ENCODE assay signal across 8 cellular contexts in genomic region chr22:36644333-36644757, GRCh38. TPM values are rescaled to one million over a fixed set of nuclear protein-coding genes. Genes with fewer than 3 reads are reported as not detected.
A peak's percentile ranks its signal among the peaks of the same experiment; 100 is the strongest.
DNase-seq lines count a peak whose midpoint lies in the region; ATAC-seq and TF ChIP-seq lines count a peak whose summit lies in the region.
"Had no signal": no experiment of that assay in that cellular context is flagged by ENCODE, and none has a peak within 500 bp of the region (broad histone marks: within the 10 kb centered on the region; RNA-seq: fewer than 3 reads in every experiment).

No MANE protein-coding gene starts in this region.

- TF ChIP-seq CTCF in choroid plexus epithelial cell (conservative IDR thresholded peaks at IDR 0.05; ENCODE audit: low read depth, low read length) = no peak
- no peak for TF ChIP-seq CTCF in neural progenitor cell (IDR thresholded peaks at IDR 0.05)
- no peak for TF ChIP-seq CTCF in WERI-Rb-1 (IDR thresholded peaks at IDR 0.05; ENCODE audit: low read depth, low read length)

- H3K4me1 ChIP-seq in GM23248 (ENCODE audit: insufficient read depth) = peaks cover 11% of the 10 kb centered on the region
- H3K4me1 ChIP-seq in neural progenitor cell = no peaks in the 10 kb centered on the region

- H3K36me3 Mint-ChIP-seq in neural progenitor cell = no peaks in the 10 kb centered on the region

- H3K27me3 ChIP-seq in GM23248 (replicated peaks; ENCODE audit: insufficient read depth) (peaks cover 57% of the 10 kb centered on the region), neural progenitor cell (peaks cover 6% of the 10 kb centered on the region), WERI-Rb-1 (ENCODE audit: insufficient read depth, low read depth, severe bottlenecking) (peaks cover 95% of the 10 kb centered on the region)

- no peak overlapping the region for H3K27ac Mint-ChIP-seq in neural progenitor cell

- H3K4me2 ChIP-seq in GM23248 (ENCODE audit: unreplicated experiment) (no peak overlapping the region), neural progenitor cell (no peak overlapping the region)

- H3K9ac ChIP-seq in GM23248 = no peak overlapping the region
- no peak overlapping the region for H3K9ac ChIP-seq in neural progenitor cell

- H2AFZ ChIP-seq in GM23248 (no peak overlapping the region), neural progenitor cell (replicated peaks) (no peak overlapping the region)

- H3K27me3 Mint-ChIP-seq in neural progenitor cell (ENCODE audit: insufficient read depth, low read depth) = peaks cover 23% of the 10 kb centered on the region

- ATAC-seq in HG02981 (IDR thresholded peaks at IDR 0.05; ENCODE audit: unreplicated experiment) = no peak
- ATAC-seq: mucosa of descending colon had no signal

- H3K4me3 ChIP-seq in GM23248 = no peak overlapping the region
- H3K4me3 ChIP-seq in choroid plexus epithelial cell (ENCODE audit: low read depth, low read length) = no peak overlapping the region
- no peak overlapping the region for H3K4me3 ChIP-seq in neural progenitor cell
- no peak overlapping the region for H3K4me3 ChIP-seq in WERI-Rb-1 (ENCODE audit: low read depth, low read length)
- H3K4me3 ChIP-seq: mucosa of descending colon had no signal

- H3K79me2 ChIP-seq in GM23248 (ENCODE audit: insufficient read depth) = no peaks in the 10 kb centered on the region
- no peaks in the 10 kb centered on the region for H3K79me2 ChIP-seq in neural progenitor cell (ENCODE audit: low read depth)

- H3K9me2 ChIP-seq in GM23248 (ENCODE audit: insufficient read depth) = no peaks in the 10 kb centered on the region

- no peak overlapping the region for H3K27ac ChIP-seq in GM23248
- H3K27ac ChIP-seq in neural progenitor cell = no peak overlapping the region
- H3K27ac ChIP-seq in WERI-Rb-1 = no peak overlapping the region

- H3K36me3 ChIP-seq in GM23248 (ENCODE audit: low read depth) = no peaks in the 10 kb centered on the region
- no peaks in the 10 kb centered on the region for H3K36me3 ChIP-seq in neural progenitor cell
- H3K36me3 ChIP-seq in WERI-Rb-1 = no peaks in the 10 kb centered on the region

- in situ Hi-C loops in GM23248 (cut with MboI) = no loop called here

- H3F3A ChIP-seq in GM23248 (ENCODE audit: insufficient read depth) (peaks cover 11% of the 10 kb centered on the region), neural progenitor cell (ENCODE audit: low read depth) (no peaks in the 10 kb centered on the region)

- peak; percentile 93 for DNase-seq in GM23248
- peak; percentile 25 for DNase-seq in NCI-H1048 (lab: John Stamatoyannopoulos, UW)
- DNase-seq in choroid plexus epithelial cell (ENCODE audit: low read depth) = peak; percentile 96
- peak; percentile 92 for DNase-seq in neural progenitor cell (ENCODE audit: low spot score)
- no peak for DNase-seq in SKM-1 (lab: John Stamatoyannopoulos, UW; ENCODE audit: unreplicated experiment)
- no peak for DNase-seq in WERI-Rb-1

- WGBS in GM23248 (ENCODE audit: low coverage in 1 of 2, low lambda C conversion rate in 2 of 2, missing lambda C conversion rate in 2 of 2), 2 experiments = 7 to 10% methylated on average over 3 of the region's 3 CpGs

- no peaks in the 10 kb centered on the region for H3K4me1 Mint-ChIP-seq in neural progenitor cell

- no peaks in the 10 kb centered on the region for H3K9me3 ChIP-seq in GM23248 (ENCODE audit: low read depth)
- H3K9me3 ChIP-seq in neural progenitor cell (ENCODE audit: low read depth) = no peaks in the 10 kb centered on the region
- no peaks in the 10 kb centered on the region for H3K9me3 ChIP-seq in WERI-Rb-1 (ENCODE audit: severe bottlenecking)
- H3K9me3 ChIP-seq: mucosa of descending colon had no signal

- H3K4me3 Mint-ChIP-seq in neural progenitor cell = no peak overlapping the region

- no peaks in the 10 kb centered on the region for H4K20me1 ChIP-seq in GM23248 (ENCODE audit: insufficient read depth)
- H4K20me1 ChIP-seq in neural progenitor cell (ENCODE audit: low read depth) = peaks cover 9% of the 10 kb centered on the region

- H3K9me3 Mint-ChIP-seq in neural progenitor cell = no peaks in the 10 kb centered on the region

RNA-seq across cellular contexts. Expression of gene CACNG2, which starts 59.2 kb away (rescaled TPM):
- total RNA-seq in GM23248 (2014; rRNA removed; shearing (Covaris generic)) = not detected in 2 replicates
- polyA plus RNA-seq in GM23248 (2016; fragmentation: Nextera tagmentation; extraction: Ambion mirVana) = not detected in 2 replicates
- not detected in 2 replicates for total RNA-seq in neural progenitor cell (ENCODE audit: low replicate concordance)
- total RNA-seq: mucosa of descending colon had no signal

Comparison
In these comparisons a context has a peak if more than half of its experiments do, and no peak if none do; other contexts are left out.
1. DNase-seq: peak in GM23248 (single experiment), NCI-H1048 (single experiment), choroid plexus epithelial cell (single experiment) and neural progenitor cell (single experiment); none in SKM-1 (single experiment) and WERI-Rb-1 (single experiment).